In genomic region chr4:1716065-1716945, GRCh38 we compare ENCODE assay signal across 17 cellular contexts. TPM values are rescaled to one million over a fixed set of nuclear protein-coding genes. Genes with fewer than 3 reads are reported as not detected.
DNase-seq lines count a peak whose midpoint lies in the region; ATAC-seq, FAIRE-seq and TF ChIP-seq lines count a peak whose summit lies in the region.
"Had no signal": no experiment of that assay in that cellular context is flagged by ENCODE, and none has a peak within 500 bp of the region (broad histone marks: within the 10 kb centered on the region; RNA-seq: fewer than 3 reads in every experiment).

No MANE protein-coding gene starts in this region.

- no peak overlapping the region for H2AFZ ChIP-seq in GM12878 (ENCODE audit: control insufficient read depth, low read depth, low read length)
- H2AFZ ChIP-seq in PC-3 (ENCODE audit: low read length): no peak overlapping the region
- H2AFZ ChIP-seq: parathyroid adenoma had no signal

- H3F3A ChIP-seq in PC-3 (ENCODE audit: low read length, unreplicated experiment): no peaks in the 10 kb centered on the region

- H4K20me1 ChIP-seq in GM12878 (ENCODE audit: control insufficient read depth, insufficient read depth) (peaks cover 4% of the 10 kb centered on the region), PC-3 (ENCODE audit: low read length) (peaks cover 4% of the 10 kb centered on the region; the same call in 1 of the 2 replicates)

- TF ChIP-seq CTCF in HL-60 (IDR thresholded peaks at IDR 0.05; ENCODE audit: insufficient read depth, low read length) (no peak), GM12878 (IDR thresholded peaks at IDR 0.05 in 2 of 3, conservative IDR thresholded peaks at IDR 0.05 in 1 of 3; ENCODE audit: control insufficient read depth in 2 of 3, extremely low read depth in 1 of 3, insufficient read depth in 1 of 3, low read depth in 3 of 3, low read length in 3 of 3) (no peak), spleen (IDR thresholded peaks at IDR 0.05 in 8 of 11, conservative IDR thresholded peaks at IDR 0.05 in 3 of 11) (no peak), PC-3 (conservative IDR thresholded peaks at IDR 0.05; ENCODE audit: low read depth, low read length) (no peak)

- peaks cover 46% of the 10 kb centered on the region for H3K4me1 Mint-ChIP-seq in activated naive CD8-positive, alpha-beta T cell treated with anti-CD3 and anti-CD28 coated beads, Interleukin-2, amount 50 U/mL, for 24 hours
- H3K4me1 Mint-ChIP-seq in activated naive CD8-positive, alpha-beta T cell treated with anti-CD3 and anti-CD28 coated beads for 36 hours: peaks cover 26% of the 10 kb centered on the region

- TF ChIP-seq EP300 in GM12878 (IDR thresholded peaks at IDR 0.05; ENCODE audit: borderline replicate concordance in 1 of 2, control insufficient read depth in 1 of 2, low read depth in 2 of 2, low read length in 2 of 2): no peak

- in situ Hi-C loops in GM12878 (cut with MboI): no loop called here

- ATAC-seq in activated naive CD8-positive, alpha-beta T cell treated with anti-CD3 and anti-CD28 coated beads, Interleukin-2, amount 50 U/mL, for 24 hours: no peak
- no peak for ATAC-seq in GM12878
- no peak for ATAC-seq in HG02798 (IDR thresholded peaks at IDR 0.05; ENCODE audit: poor library complexity, unreplicated experiment)
- no peak for ATAC-seq in PC-3
- ATAC-seq: heart right ventricle had no signal

- FAIRE-seq in GM12878 (lab: Jason Lieb, UNC): no peak
- FAIRE-seq: keratinocyte had no signal

- H3K4me3 ChIP-seq in HL-60 (replicated peaks; ENCODE audit: insufficient read depth, low read length) (no peak overlapping the region), GM12878 (no peak overlapping the region), spleen (no peak overlapping the region), PC-3 (ENCODE audit: low read length) (no peak overlapping the region)
- H3K4me3 ChIP-seq: ascending aorta, esophagus muscularis mucosa, heart right ventricle, smooth muscle cell, suprapubic skin had no signal

- intact Hi-C loops in GM12878 (cut with micrococcal nuclease; ENCODE audit: unreplicated experiment): no loop called here
- intact Hi-C loops in spleen (cut with DNase I; ENCODE audit: low total_unique reads): no loop called here
- intact Hi-C loops in PC-3 (cut with micrococcal nuclease): no loop called here

- H3K79me2 ChIP-seq in GM12878 (ENCODE audit: control insufficient read depth, insufficient read depth, low read length): peaks cover 68% of the 10 kb centered on the region
- peaks cover 82% of the 10 kb centered on the region for H3K79me2 ChIP-seq in PC-3 (ENCODE audit: low read length)

- TF ChIP-seq POLR2A in GM12878 (IDR thresholded peaks at IDR 0.05; ENCODE audit: low read depth, low read length) (no peak), spleen (IDR thresholded peaks at IDR 0.05) (no peak)

- H3K27ac ChIP-seq in HL-60 (replicated peaks) (peak overlapping the region; percentile 97), GM12878 (ENCODE audit: control insufficient read depth, insufficient read depth) (no peak overlapping the region), spleen (peak overlapping the region in 4 of 8 donors; percentile 99 to 100 (median 100)), PC-3 (ENCODE audit: low read length) (no peak overlapping the region)
- H3K27ac ChIP-seq: ascending aorta, parathyroid adenoma, suprapubic skin had no signal

- POLR2A ChIA-PET in GM12878 (lab: Charles Lee): no interaction called here
- POLR2A ChIA-PET in PC-3 (lab: Charles Lee; ENCODE audit: unreplicated experiment): no interaction called here

- BruUV-seq in GM12878 (replicated peaks; lab: Mats Ljungman, UMichigan) (no TSS peak), PC-3 (replicated peaks; lab: Mats Ljungman, UMichigan) (no TSS peak)

- no peak for DNase-seq in activated naive CD8-positive, alpha-beta T cell treated with anti-CD3 and anti-CD28 coated beads, Interleukin-2, amount 50 U/mL, for 24 hours
- DNase-seq in activated naive CD8-positive, alpha-beta T cell treated with anti-CD3 and anti-CD28 coated beads for 36 hours: no peak
- DNase-seq in HL-60 (ENCODE audit: low read depth in 1 of 2, low spot score in 1 of 2): no peak
- DNase-seq in GM12878 (ENCODE audit: low read depth, low spot score): no peak
- peak; percentile 77 for DNase-seq in spleen
- DNase-seq in activated effector memory CD4-positive, alpha-beta T cell treated with anti-CD3 and anti-CD28 coated beads, Interleukin-2, amount 50 U/mL, for 16 hours: no peak
- no peak for DNase-seq in PC-3
- DNase-seq: cortex of kidney, heart right ventricle had no signal

- H3K27me3 ChIP-seq in HL-60 (ENCODE audit: insufficient read depth, poor library complexity, severe bottlenecking): no peaks in the 10 kb centered on the region
- H3K27me3 ChIP-seq in GM12878 (replicated peaks in 1 of 2; ENCODE audit: control insufficient read depth in 2 of 2, insufficient read depth in 2 of 2, low read length in 1 of 2): no peaks in the 10 kb centered on the region
- H3K27me3 ChIP-seq in spleen (replicated peaks in 1 of 7): no peaks in the 10 kb centered on the region
- H3K27me3 ChIP-seq in PC-3 (ENCODE audit: low read length): no peaks in the 10 kb centered on the region
- H3K27me3 ChIP-seq: ascending aorta, esophagus muscularis mucosa, heart right ventricle, suprapubic skin had no signal

- CTCF ChIA-PET in GM12878 (lab: Yijun Ruan, JAX) (interaction anchor here (0.7 to 16.2 kb wide), 2 partner anchors 13 to 23 kb away, joined by 3 to 258 read pairs; no protein-coding TSS in a partner anchor), PC-3 (lab: Charles Lee) (no interaction called here)

- peaks cover 29% of the 10 kb centered on the region for H3K4me1 ChIP-seq in GM12878 (ENCODE audit: control insufficient read depth, insufficient read depth, low read length)
- H3K4me1 ChIP-seq in spleen: peaks cover 42 to 83% (median 79%) of the 10 kb centered on the region in 6 donors
- H3K4me1 ChIP-seq in PC-3 (ENCODE audit: insufficient read depth, low read length): peaks cover 22% of the 10 kb centered on the region
- H3K4me1 ChIP-seq: parathyroid adenoma had no signal

- peak overlapping the region; percentile 60 for H3K27ac Mint-ChIP-seq in activated naive CD8-positive, alpha-beta T cell treated with anti-CD3 and anti-CD28 coated beads, Interleukin-2, amount 50 U/mL, for 24 hours
- H3K27ac Mint-ChIP-seq in activated naive CD8-positive, alpha-beta T cell treated with anti-CD3 and anti-CD28 coated beads for 36 hours: no peak overlapping the region
- H3K27ac Mint-ChIP-seq: mesothelial cell of epicardium had no signal

- RAD21 ChIA-PET in GM12878 (lab: Charles Lee; ENCODE audit: unreplicated experiment): interaction anchor here (1.3 to 2.5 kb wide), 2 partner anchors 8 to 23 kb away, joined by 3 to 14 read pairs; no protein-coding TSS in a partner anchor

- no peaks in the 10 kb centered on the region for H3K9me3 ChIP-seq in GM12878 (replicated peaks; ENCODE audit: control insufficient read depth, insufficient read depth, low read length)
- no peaks in the 10 kb centered on the region for H3K9me3 ChIP-seq in spleen
- H3K9me3 ChIP-seq in PC-3 (ENCODE audit: low read length): no peaks in the 10 kb centered on the region
- H3K9me3 ChIP-seq: ascending aorta, esophagus muscularis mucosa, heart right ventricle, suprapubic skin had no signal

- H3K36me3 ChIP-seq in GM12878 (ENCODE audit: control insufficient read depth in 2 of 2, insufficient read depth in 2 of 2, low read length in 1 of 2) (peaks cover 4 to 6% of the 10 kb centered on the region in 2 experiments), spleen (peaks cover 0 to 39% (median 17%) of the 10 kb centered on the region in 6 donors), PC-3 (ENCODE audit: low read depth, low read length) (no peaks in the 10 kb centered on the region)

- H3K9me2 ChIP-seq in PC-3 (replicated peaks; ENCODE audit: low read length): no peaks in the 10 kb centered on the region

- H3K4me2 ChIP-seq in GM12878 (ENCODE audit: control insufficient read depth, insufficient read depth) (peak overlapping the region; percentile 49), PC-3 (ENCODE audit: low read length) (no peak overlapping the region)
- H3K4me2 ChIP-seq: smooth muscle cell had no signal

- H3K4me3 Mint-ChIP-seq in activated naive CD8-positive, alpha-beta T cell treated with anti-CD3 and anti-CD28 coated beads, Interleukin-2, amount 50 U/mL, for 24 hours: no peak overlapping the region
- no peak overlapping the region for H3K4me3 Mint-ChIP-seq in activated naive CD8-positive, alpha-beta T cell treated with anti-CD3 and anti-CD28 coated beads for 36 hours
- H3K4me3 Mint-ChIP-seq: mesothelial cell of epicardium had no signal

- TF ChIP-seq RAD21 in GM12878 (IDR thresholded peaks at IDR 0.05; ENCODE audit: insufficient read depth, low read depth, low read length): no peak

- no peak overlapping the region for H3K9ac ChIP-seq in GM12878 (ENCODE audit: control insufficient read depth, insufficient read depth, low read length)
- no peak overlapping the region for H3K9ac ChIP-seq in PC-3 (ENCODE audit: low read length)
- H3K9ac ChIP-seq: parathyroid adenoma had no signal

- SMC1A ChIA-PET in GM12878 (lab: Charles Lee; ENCODE audit: uncharacterized antibody, unreplicated experiment): interaction anchor here (1.2 kb wide), 1 partner anchor 23 kb away, joined by 3 read pairs; no protein-coding TSS in a partner anchor

- 79% methylated on average over 15 of the region's 15 CpGs for WGBS in GM12878 (ENCODE audit: insufficient coverage, insufficient replicate concordance, low lambda C conversion rate, missing lambda C conversion rate)
- WGBS in spleen, 5 donors: 79 to 86% (median 83%) methylated on average over 13 to 15 of the region's 15 CpGs

- peaks cover 26% of the 10 kb centered on the region for H3K36me3 Mint-ChIP-seq in activated naive CD8-positive, alpha-beta T cell treated with anti-CD3 and anti-CD28 coated beads, Interleukin-2, amount 50 U/mL, for 24 hours (ENCODE audit: low read depth)
- H3K36me3 Mint-ChIP-seq in activated naive CD8-positive, alpha-beta T cell treated with anti-CD3 and anti-CD28 coated beads for 36 hours: peaks cover 32% of the 10 kb centered on the region
- H3K36me3 Mint-ChIP-seq: mesothelial cell of epicardium had no signal

- no peaks in the 10 kb centered on the region for H3K9me3 Mint-ChIP-seq in activated naive CD8-positive, alpha-beta T cell treated with anti-CD3 and anti-CD28 coated beads, Interleukin-2, amount 50 U/mL, for 24 hours
- no peaks in the 10 kb centered on the region for H3K9me3 Mint-ChIP-seq in activated naive CD8-positive, alpha-beta T cell treated with anti-CD3 and anti-CD28 coated beads for 36 hours
- H3K9me3 Mint-ChIP-seq: mesothelial cell of epicardium had no signal

- no peaks in the 10 kb centered on the region for H3K27me3 Mint-ChIP-seq in activated naive CD8-positive, alpha-beta T cell treated with anti-CD3 and anti-CD28 coated beads, Interleukin-2, amount 50 U/mL, for 24 hours
- no peaks in the 10 kb centered on the region for H3K27me3 Mint-ChIP-seq in activated naive CD8-positive, alpha-beta T cell treated with anti-CD3 and anti-CD28 coated beads for 36 hours

RNA-seq across cellular contexts. Expression of gene SLBP, which starts 4.2 kb away (rescaled TPM):
- 100 to 1,000 TPM; 183 to 184 TPM for total RNA-seq in activated naive CD8-positive, alpha-beta T cell treated with anti-CD3 and anti-CD28 coated beads for 36 hours
- total RNA-seq in GM12878 (2013; cell fraction: nucleolus; rRNA removed): 19.4 and 19.5 TPM in 2 replicates
- total RNA-seq in GM12878 (2014; rRNA removed) (185 and 205 TPM in 2 replicates), GM12878 (2014; rRNA removed; fragmentation: Illumina TruSeq; extraction: Trizol) (138 and 147 TPM in 2 replicates), GM12878 (2021) (111 and 114 TPM in 2 replicates), spleen (10 to 100 TPM; 29.0 to 52.0 (median 34.4) TPM), PC-3 (2014; rRNA removed) (98.3 and 109 TPM in 2 replicates)
- 68.6 TPM for polyA plus RNA-seq in GM12878 (2011; ENCODE audit: low read depth)
- polyA plus RNA-seq in GM12878 (2011; rRNA removed) (168 and 247 TPM in 2 replicates), GM12878 (2014; fragmentation: Illumina TruSeq; extraction: Trizol) (206 and 227 TPM in 2 replicates), GM12878 (2014; fragmentation: Nextera tagmentation; extraction: Ambion mirVana) (100 to 1,000 TPM in 1 of 2 experiments, 10 to 100 TPM in 1; 94.4 to 101 TPM), GM12878 (2014; rRNA removed) (142 and 148 TPM in 2 replicates), GM12878 (2016; fragmentation: Nextera tagmentation; extraction: Ambion mirVana) (100 to 1,000 TPM; 277 to 278 TPM), spleen (10 to 100 TPM; 24.0 to 41.9 (median 35.0) TPM)
- 91.0 and 98.4 TPM in 2 replicates for polyA plus RNA-seq in GM12878 (2011; cell fraction: cytosol; rRNA removed)
- polyA plus RNA-seq in GM12878 (2011; cell fraction: nucleus; rRNA removed): 60.3 and 79.5 TPM in 2 replicates
- polyA plus RNA-seq in GM12878 (2012): 69.3 and 70.1 TPM in 2 replicates
- 64.3 and 65.5 TPM in 2 replicates for polyA minus RNA-seq in GM12878 (2011; rRNA and poly(A)+ RNA removed)
- 42.9 and 43.9 TPM in 2 replicates for polyA minus RNA-seq in GM12878 (2011; cell fraction: cytosol; rRNA and poly(A)+ RNA removed)
- 13.2 and 26.1 TPM in 2 replicates for polyA minus RNA-seq in GM12878 (2011; cell fraction: nucleus; rRNA and poly(A)+ RNA removed)

RNA-seq across cellular contexts. Expression of gene TMEM129, which starts 4.8 kb away (rescaled TPM):
- total RNA-seq in activated naive CD8-positive, alpha-beta T cell treated with anti-CD3 and anti-CD28 coated beads for 36 hours: 10 to 100 TPM; 20.5 to 20.8 TPM
- total RNA-seq in GM12878 (2013; cell fraction: nucleolus; rRNA removed): 20.1 and 24.9 TPM in 2 replicates
- total RNA-seq in GM12878 (2014; rRNA removed): 18.4 and 20.9 TPM in 2 replicates
- total RNA-seq in GM12878 (2014; rRNA removed; fragmentation: Illumina TruSeq; extraction: Trizol): 7.7 and 9.0 TPM in 2 replicates
- total RNA-seq in GM12878 (2021): 19.3 and 20.4 TPM in 2 replicates
- polyA plus RNA-seq in GM12878 (2011; ENCODE audit: low read depth): 3.5 TPM
- 4.0 and 8.6 TPM in 2 replicates for polyA plus RNA-seq in GM12878 (2011; rRNA removed)
- polyA plus RNA-seq in GM12878 (2011; cell fraction: cytosol; rRNA removed): 15.0 and 28.3 TPM in 2 replicates
- polyA plus RNA-seq in GM12878 (2011; cell fraction: nucleus; rRNA removed): 37.7 and 44.3 TPM in 2 replicates
- polyA plus RNA-seq in GM12878 (2012): 10.2 and 12.3 TPM in 2 replicates
- polyA plus RNA-seq in GM12878 (2014; fragmentation: Illumina TruSeq; extraction: Trizol): 2.1 and 7.2 TPM in 2 replicates
- polyA plus RNA-seq in GM12878 (2014; fragmentation: Nextera tagmentation; extraction: Ambion mirVana): under 1 TPM; 0.19 to 0.46 TPM
- polyA plus RNA-seq in GM12878 (2014; rRNA removed): 24.9 and 25.1 TPM in 2 replicates
- polyA plus RNA-seq in GM12878 (2016; fragmentation: Nextera tagmentation; extraction: Ambion mirVana): 10 to 100 TPM; 17.3 to 23.2 TPM
- polyA minus RNA-seq in GM12878 (2011; rRNA and poly(A)+ RNA removed): 6.2 and 15.6 TPM in 2 replicates
- polyA minus RNA-seq in GM12878 (2011; cell fraction: cytosol; rRNA and poly(A)+ RNA removed): 6.4 and 6.9 TPM in 2 replicates
- polyA minus RNA-seq in GM12878 (2011; cell fraction: nucleus; rRNA and poly(A)+ RNA removed): 7.4 and 9.1 TPM in 2 replicates
- total RNA-seq in spleen: 10 to 100 TPM; 24.2 to 51.0 (median 34.7) TPM
- polyA plus RNA-seq in spleen: 10 to 100 TPM; 17.2 to 32.7 (median 21.9) TPM
- 28.6 and 47.7 TPM in 2 replicates for total RNA-seq in PC-3 (2014; rRNA removed)

RNA-seq across cellular contexts. Expression of gene TACC3, which starts 5.0 kb away (rescaled TPM):
- 100 to 1,000 TPM; 189 to 190 TPM for total RNA-seq in activated naive CD8-positive, alpha-beta T cell treated with anti-CD3 and anti-CD28 coated beads for 36 hours
- 45.6 and 47.9 TPM in 2 replicates for total RNA-seq in GM12878 (2013; cell fraction: nucleolus; rRNA removed)
- total RNA-seq in GM12878 (2014; rRNA removed): 48.1 and 66.7 TPM in 2 replicates
- total RNA-seq in GM12878 (2014; rRNA removed; fragmentation: Illumina TruSeq; extraction: Trizol): 44.5 and 48.6 TPM in 2 replicates
- total RNA-seq in GM12878 (2021): 120 and 121 TPM in 2 replicates
- polyA plus RNA-seq in GM12878 (2011; ENCODE audit: low read depth): 26.4 TPM
- polyA plus RNA-seq in GM12878 (2011; rRNA removed): 29.0 and 39.7 TPM in 2 replicates
- polyA plus RNA-seq in GM12878 (2011; cell fraction: cytosol; rRNA removed): 48.5 and 50.4 TPM in 2 replicates
- 145 and 206 TPM in 2 replicates for polyA plus RNA-seq in GM12878 (2011; cell fraction: nucleus; rRNA removed)
- polyA plus RNA-seq in GM12878 (2012): 58.5 and 64.0 TPM in 2 replicates
- 77.1 and 99.7 TPM in 2 replicates for polyA plus RNA-seq in GM12878 (2014; fragmentation: Illumina TruSeq; extraction: Trizol)
- 1 to 10 TPM; 2.8 to 8.1 TPM for polyA plus RNA-seq in GM12878 (2014; fragmentation: Nextera tagmentation; extraction: Ambion mirVana)
- 79.9 and 99.2 TPM in 2 replicates for polyA plus RNA-seq in GM12878 (2014; rRNA removed)
- polyA plus RNA-seq in GM12878 (2016; fragmentation: Nextera tagmentation; extraction: Ambion mirVana): 100 to 1,000 TPM; 103 to 115 TPM
- 10.1 and 26.4 TPM in 2 replicates for polyA minus RNA-seq in GM12878 (2011; rRNA and poly(A)+ RNA removed)
- polyA minus RNA-seq in GM12878 (2011; cell fraction: cytosol; rRNA and poly(A)+ RNA removed): 17.0 and 25.1 TPM in 2 replicates
- polyA minus RNA-seq in GM12878 (2011; cell fraction: nucleus; rRNA and poly(A)+ RNA removed): 17.8 and 34.8 TPM in 2 replicates
- total RNA-seq in spleen: 10 to 100 TPM; 33.3 to 84.4 (median 56.5) TPM
- 10 to 100 TPM; 49.7 to 56.6 (median 50.3) TPM for polyA plus RNA-seq in spleen
- total RNA-seq in PC-3 (2014; rRNA removed): 32.0 and 74.5 TPM in 2 replicates

RNA-seq across cellular contexts. Expression of gene FAM53A, which starts 32.2 kb away (rescaled TPM):
- total RNA-seq in activated naive CD8-positive, alpha-beta T cell treated with anti-CD3 and anti-CD28 coated beads for 36 hours: 1 to 10 TPM in 1 of 2 experiments, under 1 TPM in 1; 0.82 to 1.3 TPM
- 1.7 and 1.9 TPM in 2 replicates for total RNA-seq in GM12878 (2013; cell fraction: nucleolus; rRNA removed)
- total RNA-seq in GM12878 (2014; rRNA removed) (0.40 and 1.4 TPM in 2 replicates), GM12878 (2014; rRNA removed; fragmentation: Illumina TruSeq; extraction: Trizol) (0.32 and 0.40 TPM in 2 replicates), GM12878 (2021) (0.77 and 0.87 TPM in 2 replicates), spleen (1 to 10 TPM in 6 of 7 donors, under 1 TPM in 1; 0.60 to 4.3 (median 1.9) TPM), PC-3 (2014; rRNA removed) (3.1 and 4.8 TPM in 2 replicates)
- not detected for polyA plus RNA-seq in GM12878 (2011; ENCODE audit: low read depth)
- polyA plus RNA-seq in GM12878 (2011; rRNA removed) (0.30 and 0.37 TPM in 2 replicates), GM12878 (2014; fragmentation: Illumina TruSeq; extraction: Trizol) (0.09 TPM in 1 of 2 replicates, not detected in the other), GM12878 (2014; fragmentation: Nextera tagmentation; extraction: Ambion mirVana) (under 1 TPM in 1 of 2 experiments, not detected in 1; 0.02 TPM), GM12878 (2014; rRNA removed) (0.44 and 1.3 TPM in 2 replicates), GM12878 (2016; fragmentation: Nextera tagmentation; extraction: Ambion mirVana) (under 1 TPM in 1 of 2 experiments, not detected in 1; 0.32 TPM), spleen (1 to 10 TPM; 1.2 to 2.7 (median 2.4) TPM)
- 0.54 and 0.64 TPM in 2 replicates for polyA plus RNA-seq in GM12878 (2011; cell fraction: cytosol; rRNA removed)
- 0.88 and 1.4 TPM in 2 replicates for polyA plus RNA-seq in GM12878 (2011; cell fraction: nucleus; rRNA removed)
- 0.66 and 1.7 TPM in 2 replicates for polyA plus RNA-seq in GM12878 (2012)
- polyA minus RNA-seq in GM12878 (2011; rRNA and poly(A)+ RNA removed): 0.44 and 0.77 TPM in 2 replicates
- not detected in 2 replicates for polyA minus RNA-seq in GM12878 (2011; cell fraction: cytosol; rRNA and poly(A)+ RNA removed)
- polyA minus RNA-seq in GM12878 (2011; cell fraction: nucleus; rRNA and poly(A)+ RNA removed): 0.60 and 0.86 TPM in 2 replicates
- total RNA-seq: ascending aorta, smooth muscle cell had no signal
